Comparison of ENCODE assay signal across 7 cellular contexts in genomic region chr13:114110830-114111189, GRCh38. TPM values are rescaled to one million over a fixed set of nuclear protein-coding genes. Genes with fewer than 3 reads are reported as not detected.
A peak's percentile ranks its signal among the peaks of the same experiment; 100 is the strongest.
DNase-seq lines count a peak whose midpoint lies in the region; ATAC-seq and TF ChIP-seq lines count a peak whose summit lies in the region.
"Not testable (repeated sequence)": the region's sequence is repeated elsewhere in the genome, so short reads cannot be mapped to it uniquely, and the experiment has no call there.

No MANE protein-coding gene starts in this region.

- H3K79me1 ChIP-seq in H9 (ENCODE audit: insufficient read depth, low read depth, low read length, poor library complexity, severe bottlenecking): not testable (repeated sequence)

- not testable (repeated sequence) for H3K4me1 ChIP-seq in H9 (ENCODE audit: insufficient read depth, low read length); esophagus (ENCODE audit: control insufficient read depth in 2 of 2, insufficient read depth in 2 of 2, low read length in 1 of 2)
- peaks cover 77% of the 10 kb centered on the region for H3K4me1 ChIP-seq in Panc1 (ENCODE audit: control insufficient read depth, insufficient read depth, low read length)
- H3K4me1 ChIP-seq in adipocyte (ENCODE audit: control insufficient read depth, insufficient read depth, low read length): peaks cover 32% of the 10 kb centered on the region
- peaks cover 67 to 93% of the 10 kb centered on the region in 2 donors for H3K4me1 ChIP-seq in naive thymus-derived CD4-positive, alpha-beta T cell (ENCODE audit: control insufficient read depth in 2 of 2, insufficient read depth in 2 of 2, low read length in 2 of 2)

- H3K27ac ChIP-seq in H9 (ENCODE audit: insufficient read length, low read depth, low read length): not testable (repeated sequence)
- peak overlapping the region; percentile 86 for H3K27ac ChIP-seq in Panc1 (ENCODE audit: low read length)
- peak overlapping the region; percentile 22 to 50 for H3K27ac ChIP-seq in esophagus (ENCODE audit: low read depth in 2 of 2, low read length in 1 of 2)
- H3K27ac ChIP-seq in naive thymus-derived CD4-positive, alpha-beta T cell (ENCODE audit: low read depth, low read length): peak overlapping the region; percentile 73
- H3K27ac ChIP-seq in skin epidermis: peak overlapping the region in 15 of 21 experiments; percentile 9 to 82 (median 38)

- not testable (repeated sequence) for H3T11ph ChIP-seq in H9 (ENCODE audit: low read length)

- intact Hi-C loops in Panc1 (cut with micrococcal nuclease; ENCODE audit: unreplicated experiment): not testable (repeated sequence)
- intact Hi-C loops in naive thymus-derived CD4-positive, alpha-beta T cell (cut with micrococcal nuclease): loop anchor here (1.0 to 5.0 kb wide), 14 partner anchors 13 to 294 kb away; partner anchors contain the start of gene CDC16 (in 1 of the 2)

- H3K23ac ChIP-seq in H9 (ENCODE audit: insufficient read length, low read depth, low read length): not testable (repeated sequence)

- H3K36me3 Mint-ChIP-seq in H9 (ENCODE audit: insufficient read depth in 1 of 3, low read depth in 3 of 3): not testable (repeated sequence)
- H3K36me3 Mint-ChIP-seq in activated CD8-positive, alpha-beta T cell treated with anti-CD3 and anti-CD28 coated beads, Interleukin-2, amount 10 ng/mL, durations not matched to agents 7 days and 5 days (ENCODE audit: low read depth): peaks cover 25% of the 10 kb centered on the region
- peaks cover 6 to 39% (median 24%) of the 10 kb centered on the region in 5 donors for H3K36me3 Mint-ChIP-seq in naive thymus-derived CD4-positive, alpha-beta T cell

- not testable (repeated sequence) for H2AFZ ChIP-seq in H9 (ENCODE audit: low read length)

- POLR2A ChIA-PET in Panc1 (lab: Charles Lee): not testable (repeated sequence)
- POLR2A ChIA-PET in activated CD8-positive, alpha-beta T cell treated with anti-CD3 and anti-CD28 coated beads, Interleukin-2, amount 10 ng/mL, durations not matched to agents 7 days and 5 days (lab: Charles Lee): interaction anchor here (0.7 to 3.1 kb wide), 5 partner anchors 16 to 45 kb away, joined by 3 to 29 read pairs (median 4); partner anchors contain the start of gene RASA3
- POLR2A ChIA-PET in naive thymus-derived CD4-positive, alpha-beta T cell (lab: Charles Lee): interaction anchor here (0.8 to 8.5 kb wide), 14 partner anchors 16 to 119 kb away, joined by 3 to 137 read pairs (median 5); partner anchors contain the start of gene RASA3

- not testable (repeated sequence) for H3K9ac ChIP-seq in H9 (ENCODE audit: extremely low read depth, insufficient read length, low read length)
- H3K9ac ChIP-seq in adipocyte (ENCODE audit: low read length): peak overlapping the region; percentile 56

- H3K79me2 ChIP-seq in H9 (ENCODE audit: insufficient read depth, low read length): not testable (repeated sequence)

- H2BK12ac ChIP-seq in H9 (ENCODE audit: insufficient read length, low read depth, low read length): not testable (repeated sequence)

- not testable (repeated sequence) for H3K9me3 Mint-ChIP-seq in H9; activated CD8-positive, alpha-beta T cell treated with anti-CD3 and anti-CD28 coated beads, Interleukin-2, amount 10 ng/mL, durations not matched to agents 7 days and 5 days (ENCODE audit: insufficient read depth)
- peaks cover 0 to 20% (median 0%) of the 10 kb centered on the region in 11 donors for H3K9me3 Mint-ChIP-seq in naive thymus-derived CD4-positive, alpha-beta T cell

- peak overlapping the region in 1 of 2 experiments; percentile 31; a peak in 2 of 4 replicates for H3K4me3 ChIP-seq in Panc1 (ENCODE audit: low read depth in 2 of 2, low read length in 2 of 2)
- H3K4me3 ChIP-seq in adipocyte (ENCODE audit: low read length); esophagus (ENCODE audit: low read depth in 1 of 2, low read length in 2 of 2); skin epidermis: not testable (repeated sequence)
- H3K4me3 ChIP-seq in naive thymus-derived CD4-positive, alpha-beta T cell (ENCODE audit: low read length): peak overlapping the region; percentile 59

- H2BK20ac ChIP-seq in H9 (ENCODE audit: low read depth, low read length, poor library complexity, severe bottlenecking): not testable (repeated sequence)

- in situ Hi-C loops in Panc1 (cut with HindIII; ENCODE audit: low pct_unique_long_range_greater_than_20kb, low sequenced_read_pairs): not testable (repeated sequence)

- not testable (repeated sequence) for H3K9me3 ChIP-seq in H9 (ENCODE audit: control insufficient read depth, low read depth, low read length); Panc1 (ENCODE audit: control insufficient read depth, insufficient read depth, low read depth, low read length); adipocyte (ENCODE audit: control insufficient read depth, low read length); esophagus (ENCODE audit: control insufficient read depth in 2 of 2, insufficient read depth in 1 of 2, low read depth in 1 of 2, low read length in 1 of 2); naive thymus-derived CD4-positive, alpha-beta T cell (ENCODE audit: control insufficient read depth in 2 of 3, low read length in 3 of 3)

- CTCF ChIA-PET in Panc1 (lab: Charles Lee): interaction anchor here (0.7 kb wide), 1 partner anchor 114 kb away, joined by 4 read pairs; no protein-coding TSS in a partner anchor
- CTCF ChIA-PET in activated CD8-positive, alpha-beta T cell treated with anti-CD3 and anti-CD28 coated beads, Interleukin-2, amount 10 ng/mL, durations not matched to agents 7 days and 5 days (lab: Charles Lee): interaction anchor here (1.0 to 2.8 kb wide), 11 partner anchors 20 to 386 kb away, joined by 3 to 22 read pairs (median 4); no protein-coding TSS in a partner anchor
- CTCF ChIA-PET in naive thymus-derived CD4-positive, alpha-beta T cell (lab: Charles Lee): interaction anchor here (0.6 to 2.5 kb wide), 13 partner anchors 9 to 291 kb away, joined by 3 to 15 read pairs (median 4); no protein-coding TSS in a partner anchor

- H3K4ac ChIP-seq in H9 (ENCODE audit: low read depth, low read length): not testable (repeated sequence)

- not testable (repeated sequence) for H3K56ac ChIP-seq in H9 (ENCODE audit: insufficient read length, low read depth, low read length)

- not testable (repeated sequence) for H2BK15ac ChIP-seq in H9 (ENCODE audit: low read depth, low read length)

- H4K5ac ChIP-seq in H9 (ENCODE audit: insufficient read length, low read depth, low read length): not testable (repeated sequence)

- BruUV-seq in Panc1 (replicated peaks; lab: Mats Ljungman, UMichigan): not testable (repeated sequence)

- not testable (repeated sequence) for H3K18ac ChIP-seq in H9 (ENCODE audit: insufficient read length, low read depth, low read length)

- H3K36me3 ChIP-seq in Panc1 (ENCODE audit: control insufficient read depth, insufficient read depth, low read length); adipocyte (ENCODE audit: control insufficient read depth, insufficient read depth, low read length, severe bottlenecking); esophagus (ENCODE audit: control insufficient read depth in 2 of 2, insufficient read depth in 2 of 2, low read length in 1 of 2): not testable (repeated sequence)
- peaks cover 0 to 59% (median 41%) of the 10 kb centered on the region in 3 experiments for H3K36me3 ChIP-seq in naive thymus-derived CD4-positive, alpha-beta T cell (ENCODE audit: control insufficient read depth in 2 of 3, insufficient read depth in 3 of 3, low read length in 3 of 3)

- H3K14ac ChIP-seq in H9 (ENCODE audit: insufficient read depth, low read length): not testable (repeated sequence)

- not testable (repeated sequence) for H4K91ac ChIP-seq in H9 (ENCODE audit: insufficient read length, low read depth, low read length)

- H2AK5ac ChIP-seq in H9 (ENCODE audit: insufficient read length, low read length): not testable (repeated sequence)

- H3K23me2 ChIP-seq in H9 (ENCODE audit: insufficient read length, low read depth, low read length, poor library complexity, severe bottlenecking): not testable (repeated sequence)

- H2BK5ac ChIP-seq in H9 (ENCODE audit: insufficient read length, low read length): not testable (repeated sequence)

- H2BK120ac ChIP-seq in H9 (ENCODE audit: low read depth, low read length, poor library complexity, severe bottlenecking): not testable (repeated sequence)

- H3K27me3 ChIP-seq in H9 (ENCODE audit: insufficient read depth, low read length); Panc1 (ENCODE audit: control insufficient read depth, insufficient read depth, low read length); adipocyte (replicated peaks; ENCODE audit: control insufficient read depth, insufficient read depth, low read length); esophagus (ENCODE audit: control insufficient read depth in 1 of 2, insufficient read depth in 2 of 2, low read length in 2 of 2); naive thymus-derived CD4-positive, alpha-beta T cell (ENCODE audit: control insufficient read depth in 2 of 2, insufficient read depth in 2 of 2, low read length in 2 of 2): not testable (repeated sequence)

- not testable (repeated sequence) for H3K4me2 ChIP-seq in H9 (ENCODE audit: insufficient read depth, insufficient read length, low read length)

- ATAC-seq in Panc1: not testable (repeated sequence)
- peak; percentile 34 for ATAC-seq in activated CD8-positive, alpha-beta T cell treated with anti-CD3 and anti-CD28 coated beads, Interleukin-2, amount 10 ng/mL, durations not matched to agents 7 days and 5 days
- peak; percentile 22 for ATAC-seq in naive thymus-derived CD4-positive, alpha-beta T cell

- peaks cover 49 to 59% of the 10 kb centered on the region in 2 experiments for H3K4me1 Mint-ChIP-seq in H9
- peaks cover 59% of the 10 kb centered on the region for H3K4me1 Mint-ChIP-seq in activated CD8-positive, alpha-beta T cell treated with anti-CD3 and anti-CD28 coated beads, Interleukin-2, amount 10 ng/mL, durations not matched to agents 7 days and 5 days (ENCODE audit: low read depth)
- peaks cover 58 to 90% (median 75%) of the 10 kb centered on the region in 7 donors for H3K4me1 Mint-ChIP-seq in naive thymus-derived CD4-positive, alpha-beta T cell

- no CpG with 5 or more reads among the region's 18 CpGs for WGBS in H9 (ENCODE audit: extremely low coverage, insufficient read length, low lambda C conversion rate)
- WGBS in esophagus, 2 donors: 55 to 61% methylated on average over 18 of the region's 18 CpGs

- H3K27me3 Mint-ChIP-seq in H9 (ENCODE audit: low read depth); activated CD8-positive, alpha-beta T cell treated with anti-CD3 and anti-CD28 coated beads, Interleukin-2, amount 10 ng/mL, durations not matched to agents 7 days and 5 days (ENCODE audit: low read depth); naive thymus-derived CD4-positive, alpha-beta T cell: not testable (repeated sequence)

- DNase-seq in H9; Panc1 (ENCODE audit: low read depth, low spot score); activated CD8-positive, alpha-beta T cell treated with anti-CD3 and anti-CD28 coated beads, Interleukin-2, amount 10 ng/mL, durations not matched to agents 7 days and 5 days; adipocyte (ENCODE audit: low read depth); naive thymus-derived CD4-positive, alpha-beta T cell: not testable (repeated sequence)

- not testable (repeated sequence) for H3K27ac Mint-ChIP-seq in H9
- H3K27ac Mint-ChIP-seq in activated CD8-positive, alpha-beta T cell treated with anti-CD3 and anti-CD28 coated beads, Interleukin-2, amount 10 ng/mL, durations not matched to agents 7 days and 5 days: peak overlapping the region; percentile 98
- H3K27ac Mint-ChIP-seq in naive thymus-derived CD4-positive, alpha-beta T cell: peak overlapping the region; percentile 90 to 98 (median 96)

- H3K4me3 Mint-ChIP-seq in H9: not testable (repeated sequence)
- peak overlapping the region; percentile 76 for H3K4me3 Mint-ChIP-seq in activated CD8-positive, alpha-beta T cell treated with anti-CD3 and anti-CD28 coated beads, Interleukin-2, amount 10 ng/mL, durations not matched to agents 7 days and 5 days
- peak overlapping the region; percentile 83 to 95 (median 87) for H3K4me3 Mint-ChIP-seq in naive thymus-derived CD4-positive, alpha-beta T cell

- TF ChIP-seq CTCF in H9 (conservative IDR thresholded peaks at IDR 0.05); Panc1 (IDR thresholded peaks at IDR 0.05): not testable (repeated sequence)

- not testable (repeated sequence) for H4K20me1 ChIP-seq in H9 (ENCODE audit: control insufficient read depth, insufficient read depth, insufficient read length)

- H4K8ac ChIP-seq in H9 (replicated peaks; ENCODE audit: insufficient read length, low read depth, low read length): peak overlapping the region; percentile 14

RNA-seq across cellular contexts. Expression of gene RASA3, which starts 21.6 kb away (rescaled TPM):
- 11.7 and 12.3 TPM in 2 replicates for total RNA-seq in H9 (2021)
- total RNA-seq in Panc1 (2021; ENCODE audit: unreplicated experiment): 33.7 TPM
- 38.4 TPM for polyA plus RNA-seq in Panc1 (2012; ENCODE audit: insufficient read length)
- 10 to 100 TPM; 36.9 to 39.3 TPM for total RNA-seq in activated CD8-positive, alpha-beta T cell treated with anti-CD3 and anti-CD28 coated beads, Interleukin-2, amount 10 ng/mL, durations not matched to agents 7 days and 5 days
- polyA plus RNA-seq in esophagus: 1 to 10 TPM; 1.5 to 1.8 TPM
- 100 to 1,000 TPM; 110 to 227 (median 199) TPM for total RNA-seq in naive thymus-derived CD4-positive, alpha-beta T cell
- polyA plus RNA-seq in naive thymus-derived CD4-positive, alpha-beta T cell: 100 to 1,000 TPM; 109 to 195 TPM
